ENCODE assay signal across 10 cellular contexts in genomic region chr9:91415290-91415689, GRCh38. TPM values are rescaled to one million over a fixed set of nuclear protein-coding genes. Genes with fewer than 3 reads are reported as not detected.
DNase-seq lines count a peak whose midpoint lies in the region; ATAC-seq and TF ChIP-seq lines count a peak whose summit lies in the region.
"Had no signal": no experiment of that assay in that cellular context is flagged by ENCODE, and none has a peak within 500 bp of the region (broad histone marks: within the 10 kb centered on the region; RNA-seq: fewer than 3 reads in every experiment).

No MANE protein-coding gene starts in this region.

- H3K4me1 ChIP-seq in lower lobe of right lung, result peaks cover 44% of the 10 kb centered on the region
- peaks cover 7 to 22% of the 10 kb centered on the region in 2 donors for H3K4me1 ChIP-seq in thyroid gland

- DNase-seq in lower lobe of right lung (no peak), thyroid gland (no peak), HuH-7 (ENCODE audit: low spot score) (no peak), NCI-H2227 (lab: John Stamatoyannopoulos, UW; ENCODE audit: unreplicated experiment) (no peak), NCI-H1417 (lab: John Stamatoyannopoulos, UW) (no peak)
- DNase-seq: NCI-H1436 treated with DMSO at 0.1 percent for 48 hours; stimulated activated naive CD4-positive, alpha-beta T cell treated with Interleukin-2 at 50 U/mL for 16 hours had no signal

- intact Hi-C loops in lower lobe of right lung (cut with DNase I) (no loop called here), thyroid gland (cut with DNase I) (loop anchor here (10.0 kb wide), 1 partner anchor 50 kb away; the partner anchor contains the start of gene AUH)

- H3K4me3 ChIP-seq in lower lobe of right lung (no peak overlapping the region), thyroid gland (replicated peaks in 1 of 3) (no peak overlapping the region)

- H3K9me3 ChIP-seq in lower lobe of right lung, result no peaks in the 10 kb centered on the region
- H3K9me3 ChIP-seq in thyroid gland, result no peaks in the 10 kb centered on the region

- WGBS in thyroid gland, 2 donors, result 89 to 91% methylated on average over 3 of the region's 3 CpGs

- no peak for TF ChIP-seq POLR2A in thyroid gland (IDR thresholded peaks at IDR 0.05)

- ATAC-seq in GM18870 (IDR thresholded peaks at IDR 0.05; ENCODE audit: unreplicated experiment) (peak; percentile 97), GM21786 (IDR thresholded peaks at IDR 0.05; ENCODE audit: unreplicated experiment) (peak; percentile 93), HG03565 (IDR thresholded peaks at IDR 0.05; ENCODE audit: unreplicated experiment) (peak; percentile 96), lower lobe of right lung (peak; percentile 25 to 72)

- H3K36me3 ChIP-seq in lower lobe of right lung (peaks cover 3% of the 10 kb centered on the region), thyroid gland (peaks cover 0 to 4% of the 10 kb centered on the region in 2 donors)

- H3K27ac ChIP-seq in lower lobe of right lung (no peak overlapping the region), thyroid gland (no peak overlapping the region)

- H3K27me3 ChIP-seq in lower lobe of right lung (ENCODE audit: low read depth), result no peaks in the 10 kb centered on the region
- H3K27me3 ChIP-seq in thyroid gland, result no peaks in the 10 kb centered on the region

- TF ChIP-seq CTCF in lower lobe of right lung (IDR thresholded peaks at IDR 0.05) (no peak), thyroid gland (IDR thresholded peaks at IDR 0.05) (no peak)

RNA-seq across cellular contexts. Expression of gene NFIL3, which starts 8.3 kb away (rescaled TPM):
- total RNA-seq in lower lobe of right lung (25.7 TPM), thyroid gland (10 to 100 TPM; 13.9 to 38.6 (median 22.7) TPM)

RNA-seq across cellular contexts. Expression of gene AUH, which starts 53.6 kb away (rescaled TPM):
- total RNA-seq in lower lobe of right lung (17.3 TPM), thyroid gland (10 to 100 TPM; 57.1 to 83.5 (median 65.2) TPM)
